In genomic region chr14:94775875-94776217, GRCh38 we compare ENCODE assay signal across 19 cellular contexts. TPM values are rescaled to one million over a fixed set of nuclear protein-coding genes. Genes with fewer than 3 reads are reported as not detected.
DNase-seq lines count a peak whose midpoint lies in the region; ATAC-seq and TF ChIP-seq lines count a peak whose summit lies in the region.
"Had no signal": no experiment of that assay in that cellular context is flagged by ENCODE, and none has a peak within 500 bp of the region (broad histone marks: within the 10 kb centered on the region; RNA-seq: fewer than 3 reads in every experiment).

No MANE protein-coding gene starts in this region.

- H3K9me2 ChIP-seq in GM23248 (ENCODE audit: insufficient read depth): no peaks in the 10 kb centered on the region

- H3K4me3 ChIP-seq in A673 (ENCODE audit: low read depth, low read length, poor library complexity, severe bottlenecking) (no peak overlapping the region), GM23248 (no peak overlapping the region), RWPE2 (ENCODE audit: severe bottlenecking) (no peak overlapping the region), fibroblast of pulmonary artery (replicated peaks; ENCODE audit: low read depth, low read length) (no peak overlapping the region)

- H3K9me3 ChIP-seq in A673 (ENCODE audit: low read depth, low read length, poor library complexity, severe bottlenecking) (no peaks in the 10 kb centered on the region), GM23248 (ENCODE audit: low read depth) (no peaks in the 10 kb centered on the region), RWPE2 (ENCODE audit: severe bottlenecking) (no peaks in the 10 kb centered on the region)
- H3K9me3 ChIP-seq: neutrophil had no signal

- peak overlapping the region; percentile 60; the same call in 1 of the 2 replicates for H2AFZ ChIP-seq in GM23248

- peaks cover 75 to 82% of the 10 kb centered on the region in 2 donors for H3K27me3 Mint-ChIP-seq in T-cell

- ATAC-seq in RWPE2 (ENCODE audit: low read depth) (peak; percentile 66; the same call in 2 of the 3 replicates), T-cell (replicated peaks in 1 of 4) (no peak), GM21825 (IDR thresholded peaks at IDR 0.05; ENCODE audit: unreplicated experiment) (no peak), HG03439 (IDR thresholded peaks at IDR 0.05; ENCODE audit: unreplicated experiment) (no peak), Right ventricle myocardium superior (ENCODE audit: poor library complexity) (no peak)
- ATAC-seq: activated CD8-positive, alpha-beta T cell treated with anti-CD3 and anti-CD28 coated beads for 36 hours; right cardiac atrium had no signal

- no TSS peak for BruUV-seq in A673 (replicated peaks; lab: Mats Ljungman, UMichigan)

- H3K9me3 Mint-ChIP-seq in T-cell: no peaks in the 10 kb centered on the region
- H3K9me3 Mint-ChIP-seq: activated CD8-positive, alpha-beta T cell treated with anti-CD3 and anti-CD28 coated beads for 36 hours had no signal

- no peak overlapping the region for H3K9ac ChIP-seq in GM23248

- H3K4me1 ChIP-seq in A673 (ENCODE audit: insufficient read depth, low read length, poor library complexity, severe bottlenecking) (peaks cover 11% of the 10 kb centered on the region), GM23248 (ENCODE audit: insufficient read depth) (peaks cover 9% of the 10 kb centered on the region; the same call in 1 of the 2 replicates), RWPE2 (ENCODE audit: insufficient read depth, poor library complexity, severe bottlenecking) (peaks cover 8% of the 10 kb centered on the region)

- H3K4me3 Mint-ChIP-seq in T-cell: no peak overlapping the region
- H3K4me3 Mint-ChIP-seq: activated CD8-positive, alpha-beta T cell treated with anti-CD3 and anti-CD28 coated beads for 36 hours; activated T-helper 1 cell treated with anti-CD3 and anti-CD28 coated beads, Interleukin-12 subunit alpha, Interleukin-12 subunit beta, Interleukin-2, Interleukin-4 antibody, amounts not matched to agents 30 ng/mL and 10 ng/mL and 1 ng/mL, durations not matched to agents 14 hours and 24 hours and 36 hours had no signal

- H3K36me3 ChIP-seq in A673 (ENCODE audit: insufficient read depth, low read length, poor library complexity, severe bottlenecking): no peaks in the 10 kb centered on the region
- H3K36me3 ChIP-seq in GM23248 (ENCODE audit: low read depth): no peaks in the 10 kb centered on the region
- no peaks in the 10 kb centered on the region for H3K36me3 ChIP-seq in RWPE2 (ENCODE audit: low read depth)
- H3K36me3 ChIP-seq: neutrophil had no signal

- H3K27ac ChIP-seq in A673 (ENCODE audit: low read depth, low read length, poor library complexity, severe bottlenecking) (no peak overlapping the region), GM23248 (no peak overlapping the region), RWPE2 (ENCODE audit: poor library complexity, severe bottlenecking) (no peak overlapping the region)
- H3K27ac ChIP-seq: epithelial cell of prostate, neutrophil had no signal

- H3K79me2 ChIP-seq in GM23248 (ENCODE audit: insufficient read depth): no peaks in the 10 kb centered on the region

- CTCF ChIA-PET in A673 (lab: Charles Lee) (no interaction called here), T-cell (lab: Charles Lee) (no interaction called here)

- peak overlapping the region; percentile 1 for H3K4me2 ChIP-seq in GM23248 (ENCODE audit: unreplicated experiment)

- intact Hi-C loops in A673 (cut with micrococcal nuclease; ENCODE audit: unreplicated experiment): no loop called here
- intact Hi-C loops in Right ventricle myocardium superior (cut with DNase I): no loop called here

- DNase-seq in A673 (ENCODE audit: low spot score): peak; percentile 12
- peak; percentile 60 for DNase-seq in GM23248
- no peak for DNase-seq in RWPE2 (ENCODE audit: low spot score)
- DNase-seq in fibroblast of pulmonary artery (ENCODE audit: low read depth): peak; percentile 40
- no peak for DNase-seq in T-cell
- no peak for DNase-seq in Right ventricle myocardium superior
- DNase-seq: activated CD8-positive, alpha-beta T cell treated with anti-CD3 and anti-CD28 coated beads for 36 hours; amygdala; GF-D8; NCI-H2029; right cardiac atrium; stimulated activated CD4-positive, alpha-beta T cell treated with anti-CD3 and anti-CD28 coated beads, Interleukin-1b, Interleukin-23, amount 100 ng/mL, for 48 hours; substantia nigra had no signal

- no peaks in the 10 kb centered on the region for H4K20me1 ChIP-seq in GM23248 (ENCODE audit: insufficient read depth)

- POLR2A ChIA-PET in A673 (lab: Charles Lee; ENCODE audit: low non-redundant PET): no interaction called here
- POLR2A ChIA-PET in T-cell (lab: Charles Lee): no interaction called here

- H3K27me3 ChIP-seq in A673 (replicated peaks; ENCODE audit: insufficient read depth, low read depth, low read length, poor library complexity) (peaks cover 5% of the 10 kb centered on the region), GM23248 (replicated peaks; ENCODE audit: insufficient read depth) (peaks cover 24% of the 10 kb centered on the region), RWPE2 (ENCODE audit: insufficient read depth, poor library complexity, severe bottlenecking) (peaks cover 49% of the 10 kb centered on the region)

- H3K27ac Mint-ChIP-seq in T-cell: peak overlapping the region in 1 of 2 donors; percentile 10
- H3K27ac Mint-ChIP-seq: activated CD8-positive, alpha-beta T cell treated with anti-CD3 and anti-CD28 coated beads for 36 hours; activated T-helper 1 cell treated with anti-CD3 and anti-CD28 coated beads, Interleukin-12 subunit alpha, Interleukin-12 subunit beta, Interleukin-2, Interleukin-4 antibody, amounts not matched to agents 30 ng/mL and 10 ng/mL and 1 ng/mL, durations not matched to agents 14 hours and 24 hours and 36 hours had no signal

- H3K4me1 Mint-ChIP-seq in T-cell: peaks cover 0 to 16% (median 5%) of the 10 kb centered on the region in 3 donors

- no peaks in the 10 kb centered on the region for H3K36me3 Mint-ChIP-seq in T-cell

- H3F3A ChIP-seq in GM23248 (ENCODE audit: insufficient read depth): no peaks in the 10 kb centered on the region

- 12 to 19% methylated on average over 2 of the region's 2 CpGs for WGBS in GM23248 (ENCODE audit: low coverage in 1 of 2, low lambda C conversion rate in 2 of 2, missing lambda C conversion rate in 2 of 2), 2 experiments

- TF ChIP-seq CTCF in A673 (conservative IDR thresholded peaks at IDR 0.05; ENCODE audit: low read depth, low read length) (no peak), RWPE2 (IDR thresholded peaks at IDR 0.05; ENCODE audit: poor library complexity, severe bottlenecking) (no peak), fibroblast of pulmonary artery (IDR thresholded peaks at IDR 0.05; ENCODE audit: low read length, missing control alignments) (no peak)

- in situ Hi-C loops in GM23248 (cut with MboI): no loop called here

RNA-seq across cellular contexts. Expression of gene GSC, which starts 5.9 kb away (rescaled TPM):
- total RNA-seq in A673 (2021) (4.2 and 5.2 TPM in 2 replicates), T-cell (under 1 TPM in 2 of 5 donors, not detected in 3; 0.37 to 0.59 TPM), Right ventricle myocardium superior (0.24 TPM)
- 1.1 and 2.3 TPM in 2 replicates for total RNA-seq in GM23248 (2014; rRNA removed; shearing (Covaris generic))
- polyA plus RNA-seq in GM23248 (2016; fragmentation: Nextera tagmentation; extraction: Ambion mirVana): 1.3 and 1.9 TPM in 2 replicates
- total RNA-seq: activated CD8-positive, alpha-beta T cell treated with anti-CD3 and anti-CD28 coated beads for 36 hours; activated T-helper 1 cell treated with anti-CD3 and anti-CD28 coated beads, Interleukin-12 subunit alpha, Interleukin-12 subunit beta, Interleukin-2, Interleukin-4 antibody, amounts not matched to agents 30 ng/mL and 10 ng/mL and 1 ng/mL, durations not matched to agents 14 hours and 24 hours and 36 hours; kidney; right cardiac atrium had no signal

Comparison
In these comparisons a context has a peak if more than half of its experiments do, and no peak if none do; other contexts are left out.
1. DNase-seq: peak in A673 (single experiment), GM23248 (single experiment) and fibroblast of pulmonary artery (single experiment); none in RWPE2 (single experiment), T-cell (0 of 34) and Right ventricle myocardium superior (single experiment).